31 cellular contexts compared by ENCODE assay signal in genomic region chr7:132465516-132465915, GRCh38.
"Had no signal": no experiment of that assay in that cellular context is flagged by ENCODE, and none has a peak within 500 bp of the region (broad histone marks: within the 10 kb centered on the region; RNA-seq: fewer than 3 reads in every experiment).

No MANE protein-coding gene starts in this region.

- DNase-seq: activated CD4-positive, alpha-beta memory T cell treated with anti-CD3 and anti-CD28 coated beads, Interleukin-2, amount 10 ng/mL, durations not matched to agents 7 days and 5 days; activated CD4-positive, alpha-beta T cell treated with anti-CD3 and anti-CD28 coated beads for 1 hour; activated CD4-positive, alpha-beta T cell treated with anti-CD3 and anti-CD28 coated beads for 48 hours; activated CD4-positive, CD25-positive, alpha-beta regulatory T cell; activated gamma-delta T cell treated with Interleukin-2 at 50 U/mL for 16 hours; activated naive CD4-positive, alpha-beta T cell treated with anti-CD3 and anti-CD28 coated beads for 36 hours; activated T-cell treated with anti-CD3 and anti-CD28 coated beads for 4 hours; activated T-cell treated with anti-CD3 and anti-CD28 coated beads, Interleukin-2, amount 50 U/mL, for 4 hours; adrenal gland; body of pancreas; Kasumi-1; KG1; NCI-H1092 treated with DMSO at 0.1 percent for 48 hours; NCI-H1417; NCI-H146; NCI-H187; NCI-H2107; NCI-H2171; NCI-H510A; NCI-H526; NCI-H748 treated with DMSO at 0.1 percent for 48 hours; NK-92 treated with Interleukin-12 subunit alpha and Interleukin-12 subunit beta, amount 100 ng/mL, for 24 hours; Peyer's patch; RPMI8226; SW 1271; T-helper 1 cell; T-helper 2 cell; T-helper 9 cell; WERI-Rb-1 had no signal

- H3K4me3 ChIP-seq: adrenal gland, body of pancreas, breast epithelium, Peyer's patch had no signal

- H3K27ac Mint-ChIP-seq: activated CD4-positive, alpha-beta memory T cell treated with anti-CD3 and anti-CD28 coated beads, Interleukin-2, amount 10 ng/mL, durations not matched to agents 7 days and 5 days; activated naive CD4-positive, alpha-beta T cell treated with anti-CD3 and anti-CD28 coated beads for 36 hours; activated T-helper 1 cell treated with anti-CD3 and anti-CD28 coated beads, Interleukin-12 subunit alpha, Interleukin-12 subunit beta, Interleukin-2, Interleukin-4 antibody, amounts not matched to agents 30 ng/mL and 10 ng/mL and 1 ng/mL, durations not matched to agents 14 hours and 24 hours and 36 hours had no signal

- ATAC-seq: activated T-cell treated with anti-CD3 and anti-CD28 coated beads, Interleukin-2, amount 50 U/mL, for 4 hours; body of pancreas had no signal

- H3K9me3 ChIP-seq: adrenal gland, body of pancreas, breast epithelium, Peyer's patch had no signal

- H3K4me1 ChIP-seq: adrenal gland, body of pancreas, breast epithelium, Peyer's patch had no signal

- H3K27me3 ChIP-seq: adrenal gland, body of pancreas, breast epithelium, Peyer's patch had no signal

- H3K4me3 Mint-ChIP-seq: activated CD4-positive, alpha-beta memory T cell treated with anti-CD3 and anti-CD28 coated beads, Interleukin-2, amount 10 ng/mL, durations not matched to agents 7 days and 5 days; activated naive CD4-positive, alpha-beta T cell treated with anti-CD3 and anti-CD28 coated beads for 36 hours; activated T-cell treated with anti-CD3 and anti-CD28 coated beads, Interleukin-2, amount 50 U/mL, for 4 hours; activated T-helper 1 cell treated with anti-CD3 and anti-CD28 coated beads, Interleukin-12 subunit alpha, Interleukin-12 subunit beta, Interleukin-2, Interleukin-4 antibody, amounts not matched to agents 30 ng/mL and 10 ng/mL and 1 ng/mL, durations not matched to agents 14 hours and 24 hours and 36 hours had no signal

- H3K27ac ChIP-seq: adrenal gland, body of pancreas, breast epithelium, Peyer's patch, WERI-Rb-1 had no signal

- H3K9me3 Mint-ChIP-seq: activated CD4-positive, alpha-beta memory T cell treated with anti-CD3 and anti-CD28 coated beads, Interleukin-2, amount 10 ng/mL, durations not matched to agents 7 days and 5 days; activated naive CD4-positive, alpha-beta T cell treated with anti-CD3 and anti-CD28 coated beads for 36 hours; activated T-cell treated with anti-CD3 and anti-CD28 coated beads, Interleukin-2, amount 50 U/mL, for 4 hours; activated T-helper 1 cell treated with anti-CD3 and anti-CD28 coated beads, Interleukin-12 subunit alpha, Interleukin-12 subunit beta, Interleukin-2, Interleukin-4 antibody, amounts not matched to agents 30 ng/mL and 10 ng/mL and 1 ng/mL, durations not matched to agents 14 hours and 24 hours and 36 hours had no signal

- H3K36me3 ChIP-seq: adrenal gland, breast epithelium, Peyer's patch, WERI-Rb-1 had no signal
